In genomic region chr1:45205910-45206721, GRCh38 we compare ENCODE assay signal across 8 cellular contexts. TPM values are rescaled to one million over a fixed set of nuclear protein-coding genes. Genes with fewer than 3 reads are reported as not detected.
DNase-seq lines count a peak whose midpoint lies in the region; ATAC-seq and TF ChIP-seq lines count a peak whose summit lies in the region.

Gene ZSWIM5 (minus strand): TSS chr1:45206605. CDS start chr1:45206350, 255 bp downstream.

- H3K79me2 ChIP-seq in PC-9 (ENCODE audit: low read depth) = no peaks in the 10 kb centered on the region

- DNase-seq in NCI-H524 (lab: John Stamatoyannopoulos, UW) (peak; percentile 68 to 71), NCI-H524 treated with DMSO at 0.1 percent for 48 hours (lab: John Stamatoyannopoulos, UW) (no peak), PC-9 (peak; percentile 40 to 65), fibroblast of villous mesenchyme (ENCODE audit: low read depth) (peak; percentile 42), nephron progenitor cell (peak; percentile 80)
- DNase-seq in activated effector memory CD4-positive, alpha-beta T cell treated with anti-CD3 and anti-CD28 coated beads, Interleukin-2, amount 50 U/mL, for 16 hours = peak; percentile 87
- peak; percentile 65 for DNase-seq in stimulated activated naive CD8-positive, alpha-beta T cell treated with anti-CD3 and anti-CD28 coated beads, Interleukin-15, Interleukin-2, amounts not matched to agents 100 U/mL and 50 U/mL, for 24 hours

- peak within 1 kb of the TSS; percentile 82 for H3K27ac Mint-ChIP-seq in nephron progenitor cell

- H3K36me3 Mint-ChIP-seq in nephron progenitor cell (ENCODE audit: low read depth) = no peaks in the 10 kb centered on the region

- ATAC-seq in HG03432 (IDR thresholded peaks at IDR 0.05; ENCODE audit: unreplicated experiment) = peak; percentile 80
- ATAC-seq in stimulated activated naive CD8-positive, alpha-beta T cell treated with anti-CD3 and anti-CD28 coated beads, Interleukin-15, Interleukin-2, amounts not matched to agents 100 U/mL and 50 U/mL, for 24 hours = peak; percentile 83

- peaks cover 13% of the 10 kb centered on the region for H3K4me1 ChIP-seq in PC-9 (replicated peaks; ENCODE audit: insufficient read depth)

- H4K20me1 ChIP-seq in PC-9 (ENCODE audit: insufficient read depth) = no peaks in the 10 kb centered on the region

- H3K9me3 ChIP-seq in PC-9 (ENCODE audit: insufficient read depth, low read depth) = no peaks in the 10 kb centered on the region; the same call in 1 of the 2 replicates

- H2AFZ ChIP-seq in PC-9 = peak within 1 kb of the TSS; percentile 96

- H3K9me3 Mint-ChIP-seq in nephron progenitor cell = no peaks in the 10 kb centered on the region

- peak within 1 kb of the TSS; percentile 95 for H3K4me3 ChIP-seq in PC-9
- peak within 1 kb of the TSS; percentile 64 for H3K4me3 ChIP-seq in fibroblast of villous mesenchyme (ENCODE audit: low read depth, low read length)

- H3K9me2 ChIP-seq in PC-9 (ENCODE audit: insufficient read depth) = no peaks in the 10 kb centered on the region

- POLR2A ChIA-PET in PC-9 (lab: Charles Lee; ENCODE audit: unreplicated experiment) = no interaction called here

- peak within 1 kb of the TSS; percentile 90 for H3K4me3 Mint-ChIP-seq in nephron progenitor cell

- no peaks in the 10 kb centered on the region; the same call in 1 of the 2 replicates for H3F3A ChIP-seq in PC-9 (ENCODE audit: insufficient read depth, low read depth)

- TF ChIP-seq CTCF in PC-9 (conservative IDR thresholded peaks at IDR 0.05) = no peak
- TF ChIP-seq CTCF in fibroblast of villous mesenchyme (IDR thresholded peaks at IDR 0.05; ENCODE audit: insufficient read depth, low read depth, low read length) = no peak
- TF ChIP-seq CTCF in nephron progenitor cell (IDR thresholded peaks at IDR 0.05) = no peak

- BruUV-seq in PC-9 (replicated peaks; lab: Mats Ljungman, UMichigan) = no TSS peak

- CTCF ChIA-PET in PC-9 (lab: Charles Lee) = no interaction called here

- intact Hi-C loops in PC-9 (cut with micrococcal nuclease; ENCODE audit: unreplicated experiment) = no loop called here

- H3K4me2 ChIP-seq in PC-9 = peak within 1 kb of the TSS; percentile 99

- H3K4me1 Mint-ChIP-seq in nephron progenitor cell = peaks cover 33% of the 10 kb centered on the region

- peaks cover 24% of the 10 kb centered on the region for H3K27me3 Mint-ChIP-seq in nephron progenitor cell (ENCODE audit: low read depth, poor library complexity)

- H3K27me3 ChIP-seq in PC-9 (ENCODE audit: insufficient read depth, low read depth) = peaks cover 6% of the 10 kb centered on the region; the same call in 1 of the 2 replicates

- no peaks in the 10 kb centered on the region for H3K36me3 ChIP-seq in PC-9 (ENCODE audit: low read depth)

- H3K27ac ChIP-seq in PC-9 = no peak within 1 kb of the TSS

RNA-seq across cellular contexts. Expression of gene ZSWIM5, which starts in this region (rescaled TPM):
- total RNA-seq in PC-9 (2021) (0.50 and 0.55 TPM in 2 replicates), fibroblast of villous mesenchyme (0.43 and 2.3 TPM in 2 replicates)

Comparison
In these comparisons a context has a peak if more than half of its experiments do, and no peak if none do; other contexts are left out.
1. Peak in DNase-seq, H3K4me3 ChIP-seq and H3K4me2 ChIP-seq in PC-9; RNA of the gene not detected or under 1 TPM.